In the genomic region with DNA sequence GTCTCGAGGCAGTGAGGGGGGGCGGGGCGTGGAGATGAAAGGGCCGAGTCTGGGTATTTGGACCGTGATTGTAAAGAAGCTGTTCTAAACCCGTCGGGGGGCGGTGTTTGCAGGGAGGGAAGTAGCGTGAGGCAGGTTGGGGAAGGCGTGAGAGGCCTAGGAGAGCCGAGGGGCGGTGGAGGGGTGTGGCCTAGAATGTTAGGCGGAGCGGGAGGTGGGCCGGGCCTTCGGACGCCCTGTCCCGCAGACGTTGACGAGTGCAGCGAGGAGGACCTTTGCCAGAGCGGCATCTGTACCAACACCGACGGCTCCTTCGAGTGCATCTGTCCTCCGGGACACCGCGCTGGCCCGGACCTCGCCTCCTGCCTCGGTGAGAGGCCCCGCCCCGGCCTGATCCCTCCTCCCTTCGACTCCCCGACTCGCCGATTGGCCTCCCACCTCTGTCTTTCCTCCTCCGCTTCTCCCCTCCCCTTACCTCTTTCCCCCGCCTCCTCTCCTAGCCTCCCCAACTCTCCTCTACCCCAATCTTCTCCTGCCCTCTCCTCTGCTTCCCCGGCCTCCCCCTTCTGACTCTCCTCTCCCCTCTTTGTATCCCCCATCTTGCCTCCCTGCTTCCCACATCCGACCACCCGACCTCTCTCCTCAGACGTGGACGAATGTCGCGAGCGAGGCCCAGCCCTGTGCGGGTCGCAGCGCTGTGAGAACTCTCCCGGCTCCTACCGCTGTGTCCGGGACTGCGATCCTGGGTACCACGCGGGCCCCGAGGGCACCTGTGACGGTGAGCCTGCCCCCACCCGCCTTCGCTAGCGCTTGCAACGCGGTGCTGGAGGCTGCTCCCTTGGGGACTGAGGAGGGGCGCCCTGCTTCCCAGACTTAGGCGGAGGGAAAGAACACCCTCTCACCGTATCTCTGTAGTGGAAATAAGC, we compare ENCODE assay signal across 8 cellular contexts. TPM values are rescaled to one million over a fixed set of nuclear protein-coding genes. Genes with fewer than 3 reads are reported as not detected.
A peak's percentile ranks its signal among the peaks of the same experiment; 100 is the strongest.
DNase-seq lines count a peak whose midpoint lies in the region; ATAC-seq, FAIRE-seq and TF ChIP-seq lines count a peak whose summit lies in the region.

No MANE protein-coding gene starts in this region.

- no peaks in the 10 kb centered on the region for H3K9me3 Mint-ChIP-seq in activated T-helper 1 cell treated with anti-CD3 and anti-CD28 coated beads, Interleukin-12 subunit alpha, Interleukin-12 subunit beta, Interleukin-2, Interleukin-4 antibody, amounts not matched to agents 30 ng/mL and 10 ng/mL and 1 ng/mL, durations not matched to agents 14 hours and 24 hours and 36 hours

- 40 to 43% methylated on average over 57 to 66 of the region's 66 CpGs for WGBS in pancreas, 2 donors
- WGBS in transverse colon (ENCODE audit: low coverage in 1 of 2), 2 donors, result 5 to 8% methylated on average over 23 to 53 of the region's 66 CpGs

- peak overlapping the region; percentile 100 for H3K27ac Mint-ChIP-seq in activated T-helper 1 cell treated with anti-CD3 and anti-CD28 coated beads, Interleukin-12 subunit alpha, Interleukin-12 subunit beta, Interleukin-2, Interleukin-4 antibody, amounts not matched to agents 30 ng/mL and 10 ng/mL and 1 ng/mL, durations not matched to agents 14 hours and 24 hours and 36 hours

- H3K4me3 ChIP-seq in OCI-LY3 (ENCODE audit: low read length) (peak overlapping the region; percentile 91), pancreas (peak overlapping the region in 3 of 4 donors; percentile 15 to 39 (median 21)), transverse colon (peak overlapping the region; percentile 41 to 72 (median 50))

- TF ChIP-seq POLR2A in transverse colon (IDR thresholded peaks at IDR 0.05), result peak; percentile 77

- peak overlapping the region; percentile 97 for H3K4me3 Mint-ChIP-seq in activated T-helper 1 cell treated with anti-CD3 and anti-CD28 coated beads, Interleukin-12 subunit alpha, Interleukin-12 subunit beta, Interleukin-2, Interleukin-4 antibody, amounts not matched to agents 30 ng/mL and 10 ng/mL and 1 ng/mL, durations not matched to agents 14 hours and 24 hours and 36 hours

- no peaks in the 10 kb centered on the region for H4K20me1 ChIP-seq in OCI-LY3 (ENCODE audit: insufficient read depth, low read length)

- TF ChIP-seq EP300 in transverse colon (IDR thresholded peaks at IDR 0.05; ENCODE audit: low read depth), result no peak

- peak; percentile 25 for ATAC-seq in GM18520 (IDR thresholded peaks at IDR 0.05; ENCODE audit: unreplicated experiment)
- ATAC-seq in HG03442 (IDR thresholded peaks at IDR 0.05; ENCODE audit: unreplicated experiment), result peak; percentile 32
- peak in 3 of 4 donors; percentile 14 to 58 (median 51) for ATAC-seq in pancreas
- ATAC-seq in SK-N-SH treated with all-trans-retinoic acid at 6 μM for 48 hours, result no peak

- peaks cover 44% of the 10 kb centered on the region for H3K4me1 Mint-ChIP-seq in activated T-helper 1 cell treated with anti-CD3 and anti-CD28 coated beads, Interleukin-12 subunit alpha, Interleukin-12 subunit beta, Interleukin-2, Interleukin-4 antibody, amounts not matched to agents 30 ng/mL and 10 ng/mL and 1 ng/mL, durations not matched to agents 14 hours and 24 hours and 36 hours (ENCODE audit: low read depth)

- in situ Hi-C loops in transverse colon (cut with MboI; ENCODE audit: low pct_ligation_motif_present in 1 of 4, low pct_unique_long_range_greater_than_20kb in 1 of 4, low sequenced_read_pairs in 3 of 4), result no loop called here

- no peaks in the 10 kb centered on the region for H3K36me3 ChIP-seq in OCI-LY3 (replicated peaks; ENCODE audit: low read depth, low read length)
- no peaks in the 10 kb centered on the region for H3K36me3 ChIP-seq in pancreas
- H3K36me3 ChIP-seq in transverse colon, result no peaks in the 10 kb centered on the region

- H3K27ac ChIP-seq in OCI-LY3 (ENCODE audit: low read length), result peak overlapping the region; percentile 52
- peak overlapping the region in 1 of 4 donors; percentile 33 for H3K27ac ChIP-seq in pancreas
- peak overlapping the region; percentile 90 to 92 (median 92) for H3K27ac ChIP-seq in transverse colon

- H3K79me2 ChIP-seq in OCI-LY3 (ENCODE audit: low read length), result no peaks in the 10 kb centered on the region

- FAIRE-seq in pancreas (lab: Jason Lieb, UNC), result no peak

- DNase-seq in activated T-helper 1 cell treated with anti-CD3 and anti-CD28 coated beads, Interleukin-12 subunit alpha, Interleukin-12 subunit beta, Interleukin-2, Interleukin-4 antibody, amounts not matched to agents 30 ng/mL and 10 ng/mL and 1 ng/mL, durations not matched to agents 14 hours and 24 hours and 36 hours (ENCODE audit: low spot score), result peak; percentile 82
- peak; percentile 79 for DNase-seq in fibroblast of the conjunctiva (ENCODE audit: low read depth)
- peak in 5 of 6 donors; percentile 35 to 80 (median 57) for DNase-seq in pancreas
- DNase-seq in transverse colon, result peak; percentile 91

- H3K27me3 Mint-ChIP-seq in activated T-helper 1 cell treated with anti-CD3 and anti-CD28 coated beads, Interleukin-12 subunit alpha, Interleukin-12 subunit beta, Interleukin-2, Interleukin-4 antibody, amounts not matched to agents 30 ng/mL and 10 ng/mL and 1 ng/mL, durations not matched to agents 14 hours and 24 hours and 36 hours (ENCODE audit: insufficient read depth), result no peaks in the 10 kb centered on the region

- H2AFZ ChIP-seq in OCI-LY3 (ENCODE audit: low read depth, low read length), result peak overlapping the region; percentile 67; the same call in 1 of the 2 replicates

- H3K9ac ChIP-seq in OCI-LY3 (ENCODE audit: low read length), result peak overlapping the region; percentile 83

- H3K4me1 ChIP-seq in OCI-LY3 (ENCODE audit: low read length), result peaks cover 13% of the 10 kb centered on the region
- H3K4me1 ChIP-seq in pancreas, result peaks cover 0 to 5% (median 0%) of the 10 kb centered on the region in 3 donors
- H3K4me1 ChIP-seq in transverse colon, result peaks cover 14 to 58% (median 44%) of the 10 kb centered on the region in 4 donors

- no peak for TF ChIP-seq CTCF in OCI-LY3 (IDR thresholded peaks at IDR 0.05; ENCODE audit: low read depth, low read length)
- no peak for TF ChIP-seq CTCF in pancreas (IDR thresholded peaks at IDR 0.05)
- TF ChIP-seq CTCF in transverse colon (IDR thresholded peaks at IDR 0.05), result no peak

- intact Hi-C loops in activated T-helper 1 cell treated with anti-CD3 and anti-CD28 coated beads, Interleukin-12 subunit alpha, Interleukin-12 subunit beta, Interleukin-2, Interleukin-4 antibody, amounts not matched to agents 30 ng/mL and 10 ng/mL and 1 ng/mL, durations not matched to agents 14 hours and 24 hours and 36 hours (cut with micrococcal nuclease), result loop anchor here (1.0 to 10.0 kb wide), 9 partner anchors 9 to 931 kb away; partner anchors contain the start of genes AKT2, C19orf47, HNRNPUL1 and NUMBL
- intact Hi-C loops in pancreas (cut with DNase I), result no loop called here
- intact Hi-C loops in transverse colon (cut with DNase I; ENCODE audit: low total_unique reads), result no loop called here

- H3K27me3 ChIP-seq in OCI-LY3 (ENCODE audit: low read depth, low read length) (no peaks in the 10 kb centered on the region), pancreas (no peaks in the 10 kb centered on the region), transverse colon (no peaks in the 10 kb centered on the region)

- H3K4me2 ChIP-seq in OCI-LY3 (ENCODE audit: low read length), result peak overlapping the region; percentile 83

- peaks cover 14% of the 10 kb centered on the region for H3K36me3 Mint-ChIP-seq in activated T-helper 1 cell treated with anti-CD3 and anti-CD28 coated beads, Interleukin-12 subunit alpha, Interleukin-12 subunit beta, Interleukin-2, Interleukin-4 antibody, amounts not matched to agents 30 ng/mL and 10 ng/mL and 1 ng/mL, durations not matched to agents 14 hours and 24 hours and 36 hours (ENCODE audit: low read depth)

- no peaks in the 10 kb centered on the region for H3K9me3 ChIP-seq in OCI-LY3 (ENCODE audit: insufficient read depth, low read length)
- no peaks in the 10 kb centered on the region for H3K9me3 ChIP-seq in pancreas
- no peaks in the 10 kb centered on the region for H3K9me3 ChIP-seq in transverse colon

TF ChIP-seq in SK-N-SH treated with all-trans-retinoic acid at 6 μM for 48 hours, 23 proteins besides CTCF, POLR2A, EP300 and RAD21:
- TF ChIP-seq GLIS3 (CRISPR knock-in tag; IDR thresholded peaks at IDR 0.05) (no peak), ZC3H10 (CRISPR knock-in tag; IDR thresholded peaks at IDR 0.05) (no peak), ARNTL (CRISPR knock-in tag; IDR thresholded peaks at IDR 0.05; ENCODE audit: borderline replicate concordance, low read depth) (no peak)

RNA-seq across cellular contexts. Expression of gene LTBP4, which starts 12.8 kb away (rescaled TPM):
- 107 and 116 TPM in 2 replicates for total RNA-seq in activated T-helper 1 cell treated with anti-CD3 and anti-CD28 coated beads, Interleukin-12 subunit alpha, Interleukin-12 subunit beta, Interleukin-2, Interleukin-4 antibody, amounts not matched to agents 30 ng/mL and 10 ng/mL and 1 ng/mL, durations not matched to agents 14 hours and 24 hours and 36 hours
- total RNA-seq in pancreas (10 to 100 TPM; 18.7 to 48.9 (median 23.9) TPM), transverse colon (100 to 1,000 TPM; 122 to 477 (median 253) TPM)
- 10 to 100 TPM; 32.4 to 44.9 TPM for polyA plus RNA-seq in pancreas

RNA-seq across cellular contexts. Expression of gene SHKBP1, which starts 37.3 kb away (rescaled TPM):
- total RNA-seq in activated T-helper 1 cell treated with anti-CD3 and anti-CD28 coated beads, Interleukin-12 subunit alpha, Interleukin-12 subunit beta, Interleukin-2, Interleukin-4 antibody, amounts not matched to agents 30 ng/mL and 10 ng/mL and 1 ng/mL, durations not matched to agents 14 hours and 24 hours and 36 hours, result 102 and 113 TPM in 2 replicates
- total RNA-seq in pancreas (10 to 100 TPM; 18.2 to 40.3 (median 22.7) TPM), transverse colon (100 to 1,000 TPM in 1 of 4 donors, 10 to 100 TPM in 3; 58.7 to 111 (median 60.9) TPM)
- 10 to 100 TPM; 73.3 to 86.2 TPM for polyA plus RNA-seq in pancreas

Comparison
In these comparisons a context has a peak if more than half of its experiments do, and no peak if none do; other contexts are left out.
1. H3K4me3 ChIP-seq: peak in every context shown above with its lines; median percentile 91 in OCI-LY3; 50 in transverse colon; 21 in pancreas.